In the genomic region with DNA sequence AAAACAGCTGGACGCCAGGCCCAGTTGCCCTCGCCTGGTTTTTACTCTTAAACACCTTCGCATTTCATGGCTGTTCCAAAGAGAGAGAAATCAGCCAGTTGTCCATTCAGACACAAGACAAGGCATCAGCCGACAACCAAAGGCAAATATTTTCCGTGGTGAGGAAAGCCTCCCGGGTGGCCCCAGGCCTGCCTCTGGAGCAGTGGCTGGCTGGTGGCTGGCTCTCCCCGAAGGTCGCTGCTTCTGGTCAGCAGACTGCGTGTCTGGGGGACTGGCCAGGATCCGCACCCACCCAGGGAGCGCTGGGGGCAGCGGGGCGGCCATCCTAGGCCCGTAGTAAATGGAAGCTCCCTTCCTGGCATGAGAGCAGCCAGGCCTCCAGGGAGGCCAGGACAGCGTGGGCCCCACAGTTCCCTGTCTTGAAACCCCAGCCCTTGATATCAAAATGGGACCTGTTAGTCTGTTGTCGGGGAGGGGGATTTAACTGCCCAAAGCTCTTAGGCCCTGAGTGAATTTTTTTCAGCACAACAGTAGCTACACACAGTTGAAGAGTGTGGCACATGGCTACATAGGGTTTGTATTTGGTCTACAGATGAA, we compare ENCODE assay signal across 1 cellular context.
TF ChIP-seq lines count a peak whose summit lies in the region.

No MANE protein-coding gene starts in this region.

TF ChIP-seq in SK-N-SH treated with all-trans-retinoic acid at 6 μM for 48 hours, 23 proteins besides CTCF, POLR2A, EP300 and RAD21 (continued from another document):
- TF ChIP-seq, protein P1, sequence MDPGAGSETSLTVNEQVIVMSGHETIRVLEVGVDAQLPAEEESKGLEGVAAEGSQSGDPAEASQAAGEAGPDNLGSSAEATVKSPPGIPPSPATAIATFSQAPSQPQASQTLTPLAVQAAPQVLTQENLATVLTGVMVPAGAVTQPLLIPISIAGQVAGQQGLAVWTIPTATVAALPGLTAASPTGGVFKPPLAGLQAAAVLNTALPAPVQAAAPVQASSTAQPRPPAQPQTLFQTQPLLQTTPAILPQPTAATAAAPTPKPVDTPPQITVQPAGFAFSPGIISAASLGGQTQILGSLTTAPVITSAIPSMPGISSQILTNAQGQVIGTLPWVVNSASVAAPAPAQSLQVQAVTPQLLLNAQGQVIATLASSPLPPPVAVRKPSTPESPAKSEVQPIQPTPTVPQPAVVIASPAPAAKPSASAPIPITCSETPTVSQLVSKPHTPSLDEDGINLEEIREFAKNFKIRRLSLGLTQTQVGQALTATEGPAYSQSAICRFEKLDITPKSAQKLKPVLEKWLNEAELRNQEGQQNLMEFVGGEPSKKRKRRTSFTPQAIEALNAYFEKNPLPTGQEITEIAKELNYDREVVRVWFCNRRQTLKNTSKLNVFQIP (CRISPR knock-in tag; IDR thresholded peaks at IDR 0.05; ENCODE audit: borderline replicate concordance, low read depth) = no peak
- TF ChIP-seq TCF4 (CRISPR knock-in tag; IDR thresholded peaks at IDR 0.05; ENCODE audit: borderline replicate concordance) (no peak), ZNF70 (CRISPR knock-in tag; IDR thresholded peaks at IDR 0.05) (no peak), ZFP30 (CRISPR knock-in tag; IDR thresholded peaks at IDR 0.05) (no peak), ZNF8 (CRISPR knock-in tag; IDR thresholded peaks at IDR 0.05) (no peak), CSDC2 (CRISPR knock-in tag; IDR thresholded peaks at IDR 0.05) (no peak), RARB (CRISPR knock-in tag; IDR thresholded peaks at IDR 0.05) (no peak), SNAI2 (CRISPR knock-in tag; IDR thresholded peaks at IDR 0.05) (no peak), OSR1 (CRISPR knock-in tag; IDR thresholded peaks at IDR 0.05) (no peak), ESRRG (CRISPR knock-in tag; IDR thresholded peaks at IDR 0.05) (no peak), BACH2 (CRISPR knock-in tag; IDR thresholded peaks at IDR 0.05; ENCODE audit: borderline replicate concordance) (no peak)
- TF ChIP-seq, protein P2, sequence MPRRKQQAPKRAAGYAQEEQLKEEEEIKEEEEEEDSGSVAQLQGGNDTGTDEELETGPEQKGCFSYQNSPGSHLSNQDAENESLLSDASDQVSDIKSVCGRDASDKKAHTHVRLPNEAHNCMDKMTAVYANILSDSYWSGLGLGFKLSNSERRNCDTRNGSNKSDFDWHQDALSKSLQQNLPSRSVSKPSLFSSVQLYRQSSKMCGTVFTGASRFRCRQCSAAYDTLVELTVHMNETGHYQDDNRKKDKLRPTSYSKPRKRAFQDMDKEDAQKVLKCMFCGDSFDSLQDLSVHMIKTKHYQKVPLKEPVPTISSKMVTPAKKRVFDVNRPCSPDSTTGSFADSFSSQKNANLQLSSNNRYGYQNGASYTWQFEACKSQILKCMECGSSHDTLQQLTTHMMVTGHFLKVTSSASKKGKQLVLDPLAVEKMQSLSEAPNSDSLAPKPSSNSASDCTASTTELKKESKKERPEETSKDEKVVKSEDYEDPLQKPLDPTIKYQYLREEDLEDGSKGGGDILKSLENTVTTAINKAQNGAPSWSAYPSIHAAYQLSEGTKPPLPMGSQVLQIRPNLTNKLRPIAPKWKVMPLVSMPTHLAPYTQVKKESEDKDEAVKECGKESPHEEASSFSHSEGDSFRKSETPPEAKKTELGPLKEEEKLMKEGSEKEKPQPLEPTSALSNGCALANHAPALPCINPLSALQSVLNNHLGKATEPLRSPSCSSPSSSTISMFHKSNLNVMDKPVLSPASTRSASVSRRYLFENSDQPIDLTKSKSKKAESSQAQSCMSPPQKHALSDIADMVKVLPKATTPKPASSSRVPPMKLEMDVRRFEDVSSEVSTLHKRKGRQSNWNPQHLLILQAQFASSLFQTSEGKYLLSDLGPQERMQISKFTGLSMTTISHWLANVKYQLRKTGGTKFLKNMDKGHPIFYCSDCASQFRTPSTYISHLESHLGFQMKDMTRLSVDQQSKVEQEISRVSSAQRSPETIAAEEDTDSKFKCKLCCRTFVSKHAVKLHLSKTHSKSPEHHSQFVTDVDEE (CRISPR knock-in tag; IDR thresholded peaks at IDR 0.05) = no peak
